16 cellular contexts compared by ENCODE assay signal in genomic region chr9:108296056-108296455, GRCh38.
DNase-seq lines count a peak whose midpoint lies in the region; ATAC-seq and TF ChIP-seq lines count a peak whose summit lies in the region.
"Had no signal": no experiment of that assay in that cellular context is flagged by ENCODE, and none has a peak within 500 bp of the region (broad histone marks: within the 10 kb centered on the region; RNA-seq: fewer than 3 reads in every experiment).

No MANE protein-coding gene starts in this region.

- no peak overlapping the region for H3K4me2 ChIP-seq in SK-N-SH

- H3K4me1 ChIP-seq in SK-N-SH (ENCODE audit: control insufficient read depth in 1 of 2, insufficient read depth in 2 of 2, low read depth in 1 of 2, low read length in 1 of 2): no peaks in the 10 kb centered on the region
- H3K4me1 ChIP-seq: sigmoid colon had no signal

- no peaks in the 10 kb centered on the region for H4K20me1 ChIP-seq in SK-N-SH (ENCODE audit: insufficient read depth)

- no peak overlapping the region for H3K27ac ChIP-seq in SK-N-SH (ENCODE audit: low read depth in 2 of 2, low read length in 1 of 2)
- H3K27ac ChIP-seq: sigmoid colon had no signal

- POLR2A ChIA-PET in SK-N-SH (lab: Yijun Ruan, JAX): no interaction called here

- H3K27me3 Mint-ChIP-seq in T-helper 2 cell treated with Interferon-gamma antibody and Interleukin-4, amounts not matched to agents 5 μg/mL and 100 μg/mL, for 36 hours (ENCODE audit: low read depth): no peaks in the 10 kb centered on the region

- H3K79me2 ChIP-seq in SK-N-SH (ENCODE audit: insufficient read depth): no peaks in the 10 kb centered on the region

- no peaks in the 10 kb centered on the region for H3K9me3 ChIP-seq in SK-N-SH
- H3K9me3 ChIP-seq: sigmoid colon had no signal

- in situ Hi-C loops in GM13977 (cut with MboI; ENCODE audit: low pct_unique_long_range_greater_than_20kb, low sequenced_read_pairs, unreplicated experiment): no loop called here

- no peaks in the 10 kb centered on the region for H3K9me2 ChIP-seq in SK-N-SH

- no peak for TF ChIP-seq RAD21 in SK-N-SH (IDR thresholded peaks at IDR 0.05; ENCODE audit: low read length)

- no peak overlapping the region for H3K4me3 Mint-ChIP-seq in T-helper 2 cell treated with Interferon-gamma antibody and Interleukin-4, amounts not matched to agents 5 μg/mL and 100 μg/mL, for 36 hours
- H3K4me3 Mint-ChIP-seq: activated naive CD8-positive, alpha-beta T cell treated with anti-CD3 and anti-CD28 coated beads for 36 hours; natural killer cell had no signal

- DNase-seq in SK-N-SH: no peak
- DNase-seq in amniotic epithelial cell (ENCODE audit: low read depth): peak; percentile 43
- peak; percentile 56 for DNase-seq in fibroblast of villous mesenchyme (ENCODE audit: low read depth)
- no peak for DNase-seq in stimulated activated CD4-positive, alpha-beta T cell treated with anti-CD3 and anti-CD28 coated beads, Interleukin-2, amount 100 ng/mL, for 48 hours
- DNase-seq in mucosa of gallbladder (ENCODE audit: low spot score): no peak
- DNase-seq in GM13977 (ENCODE audit: low spot score): no peak
- DNase-seq in T-helper 2 cell treated with Interferon-gamma antibody and Interleukin-4, amounts not matched to agents 5 μg/mL and 100 μg/mL, for 36 hours (ENCODE audit: low spot score): no peak
- DNase-seq: 8988T; activated naive CD8-positive, alpha-beta T cell treated with anti-CD3 and anti-CD28 coated beads for 36 hours; DMS 273 treated with DMSO at 0.1 percent for 48 hours; natural killer cell; NCI-H1694 treated with DMSO at 0.1 percent for 48 hours; SHP77 treated with DMSO at 0.1 percent for 48 hours; sigmoid colon had no signal

- H3K9ac ChIP-seq in SK-N-SH: no peak overlapping the region

- CTCF ChIA-PET in SK-N-SH (lab: Yijun Ruan, JAX): no interaction called here

- WGBS in SK-N-SH (ENCODE audit: low lambda C conversion rate): 19% methylated on average over 1 of the region's 1 CpG

- H3F3A ChIP-seq in SK-N-SH (replicated peaks; ENCODE audit: insufficient read depth): no peaks in the 10 kb centered on the region

- H3K4me1 Mint-ChIP-seq in T-helper 2 cell treated with Interferon-gamma antibody and Interleukin-4, amounts not matched to agents 5 μg/mL and 100 μg/mL, for 36 hours (ENCODE audit: low read depth): no peaks in the 10 kb centered on the region
- H3K4me1 Mint-ChIP-seq: activated naive CD8-positive, alpha-beta T cell treated with anti-CD3 and anti-CD28 coated beads for 36 hours; natural killer cell had no signal

- TF ChIP-seq CTCF in SK-N-SH (IDR thresholded peaks at IDR 0.05): no peak
- TF ChIP-seq CTCF in fibroblast of villous mesenchyme (IDR thresholded peaks at IDR 0.05; ENCODE audit: insufficient read depth, low read depth, low read length): no peak
- TF ChIP-seq CTCF in GM13977 (IDR thresholded peaks at IDR 0.05; ENCODE audit: extremely low read depth, insufficient read depth, missing control alignments): no peak

- no peaks in the 10 kb centered on the region for H3K36me3 ChIP-seq in SK-N-SH (replicated peaks in 1 of 2; ENCODE audit: control insufficient read depth in 1 of 2, insufficient read depth in 2 of 2, low read length in 1 of 2)
- H3K36me3 ChIP-seq: sigmoid colon had no signal

- H3K27me3 ChIP-seq in SK-N-SH (ENCODE audit: insufficient read depth): no peaks in the 10 kb centered on the region
- H3K27me3 ChIP-seq: sigmoid colon had no signal

- no peaks in the 10 kb centered on the region for H3K9me3 Mint-ChIP-seq in T-helper 2 cell treated with Interferon-gamma antibody and Interleukin-4, amounts not matched to agents 5 μg/mL and 100 μg/mL, for 36 hours
- H3K9me3 Mint-ChIP-seq: activated naive CD8-positive, alpha-beta T cell treated with anti-CD3 and anti-CD28 coated beads for 36 hours had no signal

- H2AFZ ChIP-seq in SK-N-SH (ENCODE audit: low read depth): 0 out of 2 replicates have a peak overlapping the region, but pooled peaks have one; percentile 7

- ATAC-seq in SK-N-SH treated with all-trans-retinoic acid at 6 μM for 48 hours: no peak
- ATAC-seq: K562, natural killer cell had no signal

- H3K36me3 Mint-ChIP-seq in T-helper 2 cell treated with Interferon-gamma antibody and Interleukin-4, amounts not matched to agents 5 μg/mL and 100 μg/mL, for 36 hours (ENCODE audit: low read depth): no peaks in the 10 kb centered on the region
- H3K36me3 Mint-ChIP-seq: activated naive CD8-positive, alpha-beta T cell treated with anti-CD3 and anti-CD28 coated beads for 36 hours; natural killer cell had no signal

- TF ChIP-seq EP300 in SK-N-SH (IDR thresholded peaks at IDR 0.05; ENCODE audit: borderline replicate concordance in 1 of 2, low read depth in 1 of 2, low read length in 1 of 2): no peak

- H3K4me3 ChIP-seq in SK-N-SH (ENCODE audit: low read depth in 2 of 2, low read length in 1 of 2): no peak overlapping the region
- no peak overlapping the region for H3K4me3 ChIP-seq in fibroblast of villous mesenchyme (ENCODE audit: low read depth, low read length)
- H3K4me3 ChIP-seq: K562, sigmoid colon had no signal

- H3K27ac Mint-ChIP-seq in T-helper 2 cell treated with Interferon-gamma antibody and Interleukin-4, amounts not matched to agents 5 μg/mL and 100 μg/mL, for 36 hours: no peak overlapping the region
- H3K27ac Mint-ChIP-seq: activated naive CD8-positive, alpha-beta T cell treated with anti-CD3 and anti-CD28 coated beads for 36 hours; natural killer cell had no signal

TF ChIP-seq in SK-N-SH, 30 proteins besides CTCF, POLR2A, EP300 and RAD21 (continues in another document):
- TF ChIP-seq RXRA (IDR thresholded peaks at IDR 0.05; ENCODE audit: borderline replicate concordance, low read depth) (no peak), NFIC (IDR thresholded peaks at IDR 0.05; ENCODE audit: borderline replicate concordance) (no peak), SMC3 (IDR thresholded peaks at IDR 0.05; ENCODE audit: low read depth, low read length) (no peak), FOXJ3 (CRISPR knock-in tag; IDR thresholded peaks at IDR 0.05) (no peak), MXI1 (IDR thresholded peaks at IDR 0.05; ENCODE audit: low read depth, low read length) (no peak), TCF12 (IDR thresholded peaks at IDR 0.05) (no peak), GATA2 (CRISPR knock-in tag; IDR thresholded peaks at IDR 0.05) (no peak), USF2 (IDR thresholded peaks at IDR 0.05; ENCODE audit: borderline replicate concordance, low read depth, low read length) (no peak), IRF3 (IDR thresholded peaks at IDR 0.05; ENCODE audit: low read depth, low read length) (no peak)

TF ChIP-seq in SK-N-SH treated with all-trans-retinoic acid at 6 μM for 48 hours, 23 proteins besides CTCF, POLR2A, EP300 and RAD21 (continues in another document):
- no peak for TF ChIP-seq ZNF70 (CRISPR knock-in tag; IDR thresholded peaks at IDR 0.05)
- no peak for TF ChIP-seq ARNTL (CRISPR knock-in tag; IDR thresholded peaks at IDR 0.05; ENCODE audit: borderline replicate concordance, low read depth)
- no peak for TF ChIP-seq BACH2 (CRISPR knock-in tag; IDR thresholded peaks at IDR 0.05; ENCODE audit: borderline replicate concordance)
- no peak for TF ChIP-seq POU6F1 (CRISPR knock-in tag; IDR thresholded peaks at IDR 0.05; ENCODE audit: borderline replicate concordance, low read depth)
- TF ChIP-seq ISL1 (CRISPR knock-in tag; IDR thresholded peaks at IDR 0.05): no peak
- TF ChIP-seq TCF4 (CRISPR knock-in tag; IDR thresholded peaks at IDR 0.05; ENCODE audit: borderline replicate concordance): no peak
- TF ChIP-seq ZNF565 (CRISPR knock-in tag; conservative IDR thresholded peaks at IDR 0.05; ENCODE audit: low read depth): no peak
- no peak for TF ChIP-seq TSHZ2 (CRISPR knock-in tag; IDR thresholded peaks at IDR 0.05)
- TF ChIP-seq OSR1 (CRISPR knock-in tag; IDR thresholded peaks at IDR 0.05): no peak
- no peak for TF ChIP-seq CSDC2 (CRISPR knock-in tag; IDR thresholded peaks at IDR 0.05)
- no peak for TF ChIP-seq ZNF8 (CRISPR knock-in tag; IDR thresholded peaks at IDR 0.05)
- TF ChIP-seq ZFP30 (CRISPR knock-in tag; IDR thresholded peaks at IDR 0.05): no peak
- TF ChIP-seq SNAI2 (CRISPR knock-in tag; IDR thresholded peaks at IDR 0.05): no peak

Comparison
In these comparisons a context has a peak if more than half of its experiments do, and no peak if none do; other contexts are left out.
1. DNase-seq: peak in amniotic epithelial cell (single experiment) and fibroblast of villous mesenchyme (single experiment); none in SK-N-SH (single experiment), stimulated activated CD4-positive, alpha-beta T cell treated with anti-CD3 and anti-CD28 coated beads, Interleukin-2, amount 100 ng/mL, for 48 hours (0 of 2), mucosa of gallbladder (single experiment), GM13977 (single experiment) and T-helper 2 cell treated with Interferon-gamma antibody and Interleukin-4, amounts not matched to agents 5 μg/mL and 100 μg/mL, for 36 hours (single experiment).